Comparison of ENCODE assay signal across 1 cellular context in the genomic region with DNA sequence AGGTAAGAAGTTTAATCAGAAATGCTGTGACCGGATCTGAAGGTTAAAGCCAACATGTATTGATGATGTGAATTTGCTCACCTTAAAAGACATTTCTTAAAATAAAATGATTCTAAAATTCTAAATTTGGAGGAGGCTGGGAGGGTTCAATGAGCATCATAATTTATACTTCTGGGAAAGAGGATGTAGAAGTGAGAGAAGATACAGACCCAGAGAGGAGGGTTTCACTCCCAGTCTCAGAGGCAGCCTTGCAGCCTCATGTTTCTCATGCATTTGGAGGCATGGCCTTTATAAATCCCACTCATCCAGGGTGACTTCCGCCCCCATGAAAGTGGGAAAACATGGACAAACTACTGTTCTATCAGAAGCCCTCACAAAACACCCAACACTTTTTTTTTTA.
TF ChIP-seq lines count a peak whose summit lies in the region.

No MANE protein-coding gene starts in this region.

TF ChIP-seq in HepG2, 621 proteins besides CTCF, POLR2A, EP300 and RAD21 (continued from another document):
- TF ChIP-seq, protein P1, sequence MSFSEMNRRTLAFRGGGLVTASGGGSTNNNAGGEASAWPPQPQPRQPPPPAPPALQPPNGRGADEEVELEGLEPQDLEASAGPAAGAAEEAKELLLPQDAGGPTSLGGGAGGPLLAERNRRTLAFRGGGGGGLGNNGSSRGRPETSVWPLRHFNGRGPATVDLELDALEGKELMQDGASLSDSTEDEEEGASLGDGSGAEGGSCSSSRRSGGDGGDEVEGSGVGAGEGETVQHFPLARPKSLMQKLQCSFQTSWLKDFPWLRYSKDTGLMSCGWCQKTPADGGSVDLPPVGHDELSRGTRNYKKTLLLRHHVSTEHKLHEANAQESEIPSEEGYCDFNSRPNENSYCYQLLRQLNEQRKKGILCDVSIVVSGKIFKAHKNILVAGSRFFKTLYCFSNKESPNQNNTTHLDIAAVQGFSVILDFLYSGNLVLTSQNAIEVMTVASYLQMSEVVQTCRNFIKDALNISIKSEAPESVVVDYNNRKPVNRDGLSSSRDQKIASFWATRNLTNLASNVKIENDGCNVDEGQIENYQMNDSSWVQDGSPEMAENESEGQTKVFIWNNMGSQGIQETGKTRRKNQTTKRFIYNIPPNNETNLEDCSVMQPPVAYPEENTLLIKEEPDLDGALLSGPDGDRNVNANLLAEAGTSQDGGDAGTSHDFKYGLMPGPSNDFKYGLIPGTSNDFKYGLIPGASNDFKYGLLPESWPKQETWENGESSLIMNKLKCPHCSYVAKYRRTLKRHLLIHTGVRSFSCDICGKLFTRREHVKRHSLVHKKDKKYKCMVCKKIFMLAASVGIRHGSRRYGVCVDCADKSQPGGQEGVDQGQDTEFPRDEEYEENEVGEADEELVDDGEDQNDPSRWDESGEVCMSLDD (CRISPR knock-in tag; IDR thresholded peaks at IDR 0.05; ENCODE audit: borderline replicate concordance): no peak
